Comparison of ENCODE assay signal across 25 cellular contexts in the genomic region with DNA sequence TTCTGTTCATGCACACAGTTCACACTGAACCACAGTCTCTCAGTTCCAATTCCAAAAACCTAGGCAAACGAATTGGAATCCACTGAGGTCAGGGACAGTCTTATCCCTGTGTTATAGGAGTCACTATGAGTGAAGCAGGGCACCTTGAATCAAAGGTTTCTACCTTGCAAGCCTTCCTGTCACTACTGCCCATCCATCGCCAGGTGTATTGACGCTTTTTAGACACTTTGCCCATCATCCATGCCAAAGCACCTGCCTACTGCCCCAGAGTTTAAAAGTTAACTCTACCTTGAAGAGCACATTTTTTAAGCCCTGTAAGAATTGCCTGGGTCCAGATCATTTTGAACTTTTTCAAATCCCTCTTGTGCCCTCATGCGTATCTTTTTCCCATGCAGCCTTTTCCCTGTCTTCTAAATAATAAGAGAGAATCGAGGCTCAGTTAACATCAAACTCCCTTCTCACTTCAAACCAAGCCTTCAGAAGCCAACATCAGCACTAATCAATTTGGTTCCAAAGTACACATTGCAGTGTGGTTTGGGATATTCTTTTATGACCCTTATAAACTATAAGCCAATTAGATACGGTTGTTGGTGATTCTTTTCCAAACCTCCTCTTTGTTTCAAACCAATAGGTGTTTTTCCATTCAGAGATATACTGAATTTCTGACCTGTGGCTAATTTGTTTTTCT. TPM values are rescaled to one million over a fixed set of nuclear protein-coding genes. Genes with fewer than 3 reads are reported as not detected.
DNase-seq lines count a peak whose midpoint lies in the region; ATAC-seq, FAIRE-seq and TF ChIP-seq lines count a peak whose summit lies in the region.
"Had no signal": no experiment of that assay in that cellular context is flagged by ENCODE, and none has a peak within 500 bp of the region (broad histone marks: within the 10 kb centered on the region; RNA-seq: fewer than 3 reads in every experiment).

No MANE protein-coding gene starts in this region.

- H3K36me3 Mint-ChIP-seq in effector memory CD8-positive, alpha-beta T cell (ENCODE audit: insufficient read depth): peaks cover 3% of the 10 kb centered on the region
- H3K36me3 Mint-ChIP-seq: IgD-negative memory B cell had no signal

- peaks cover 13 to 18% of the 10 kb centered on the region in 2 donors for H3K27me3 Mint-ChIP-seq in effector memory CD8-positive, alpha-beta T cell
- H3K27me3 Mint-ChIP-seq: B cell, IgD-negative memory B cell had no signal

- H4K20me1 ChIP-seq in HepG2 (ENCODE audit: insufficient read depth, low read length): no peaks in the 10 kb centered on the region
- H4K20me1 ChIP-seq in hepatocyte (ENCODE audit: insufficient read depth, poor library complexity, severe bottlenecking): peaks cover 4% of the 10 kb centered on the region
- peaks cover 31% of the 10 kb centered on the region for H4K20me1 ChIP-seq in osteoblast (ENCODE audit: insufficient read depth, low read length)

- H2AFZ ChIP-seq in HepG2 (ENCODE audit: low read length): no peak overlapping the region
- H2AFZ ChIP-seq in hepatocyte: no peak overlapping the region
- no peak overlapping the region for H2AFZ ChIP-seq in osteoblast (ENCODE audit: low read length)
- H2AFZ ChIP-seq: GM23248, neural progenitor cell had no signal

- H3K4me1 ChIP-seq in liver (ENCODE audit: control insufficient read depth in 4 of 4, insufficient read depth in 4 of 4, low read length in 3 of 4) (peaks cover 0 to 21% (median 15%) of the 10 kb centered on the region in 4 donors), HepG2 (ENCODE audit: insufficient read depth, low read length) (peaks cover 48% of the 10 kb centered on the region), hepatocyte (ENCODE audit: insufficient read depth) (peaks cover 14% of the 10 kb centered on the region), osteoblast (ENCODE audit: insufficient read depth, low read length) (peaks cover 32% of the 10 kb centered on the region)
- H3K4me1 ChIP-seq: neural progenitor cell, testis had no signal

- H3K27ac ChIP-seq in liver (ENCODE audit: low read depth in 1 of 2, low read length in 2 of 2): peak overlapping the region in 1 of 2 donors; percentile 32
- no peak overlapping the region for H3K27ac ChIP-seq in HepG2 (ENCODE audit: extremely low read length, insufficient read depth, low read length)
- peak overlapping the region; percentile 58 for H3K27ac ChIP-seq in hepatocyte
- peak overlapping the region; percentile 89 for H3K27ac ChIP-seq in osteoblast (ENCODE audit: low read depth, low read length)
- H3K27ac ChIP-seq: neural progenitor cell, testis had no signal

- H3K4me2 ChIP-seq in HepG2 (ENCODE audit: low read depth, low read length): no peak overlapping the region
- peak overlapping the region; percentile 2 for H3K4me2 ChIP-seq in hepatocyte
- H3K4me2 ChIP-seq in osteoblast (ENCODE audit: insufficient read depth, low read length): no peak overlapping the region
- H3K4me2 ChIP-seq: neural progenitor cell had no signal

- H3K27ac Mint-ChIP-seq in effector memory CD8-positive, alpha-beta T cell: no peak overlapping the region
- H3K27ac Mint-ChIP-seq: activated naive CD4-positive, alpha-beta T cell treated with anti-CD3 and anti-CD28 coated beads, Interleukin-2, amount 50 U/mL, for 72 hours; B cell; IgD-negative memory B cell; neural progenitor cell had no signal

- TF ChIP-seq CTCF in liver (IDR thresholded peaks at IDR 0.05; ENCODE audit: low read depth, low read length, missing input control) (no peak), HepG2 (CRISPR knock-in tag; IDR thresholded peaks at IDR 0.05) (no peak), hepatocyte (IDR thresholded peaks at IDR 0.05; ENCODE audit: poor library complexity) (no peak), osteoblast (IDR thresholded peaks at IDR 0.05; ENCODE audit: extremely low read depth, low read depth, low read length) (no peak)

- CTCF ChIA-PET in HepG2 (lab: Yijun Ruan, JAX; ENCODE audit: low intra/inter-chr PET ratio, low total read pairs): no interaction called here

- H3K4me3 Mint-ChIP-seq in effector memory CD8-positive, alpha-beta T cell: no peak overlapping the region
- H3K4me3 Mint-ChIP-seq: B cell, IgD-negative memory B cell, neural progenitor cell, WTC11 had no signal

- DNase-seq in HepG2 (ENCODE audit: low spot score) (no peak), hepatocyte (ENCODE audit: low spot score) (no peak), osteoblast (ENCODE audit: insufficient read length, low spot score, missing footprints) (no peak), NCI-H2227 (lab: John Stamatoyannopoulos, UW; ENCODE audit: unreplicated experiment) (no peak)
- no peak for DNase-seq in stimulated activated CD4-positive, alpha-beta T cell treated with anti-CD3 and anti-CD28 coated beads, Interleukin-4, amount 100 ng/mL, for 4 hours
- no peak for DNase-seq in effector memory CD8-positive, alpha-beta T cell
- DNase-seq in stimulated activated naive CD4-positive, alpha-beta T cell (lab: John Stamatoyannopoulos, UW): no peak
- DNase-seq: central memory CD4-positive, alpha-beta T cell; DMS153; NCI-H1092 treated with DMSO at 0.1 percent for 48 hours; NCI-H1930; NCI-H226; NCI-H748 treated with DMSO at 0.1 percent for 48 hours; posterior cingulate gyrus; stimulated activated CD4-positive, alpha-beta T cell treated with anti-CD3 and anti-CD28 coated beads, Interleukin-15, amount 100 ng/mL, for 24 hours; stimulated activated naive CD8-positive, alpha-beta T cell treated with anti-CD3 and anti-CD28 coated beads, Interleukin-15, Interleukin-2, amounts not matched to agents 100 U/mL and 50 U/mL, for 24 hours; testis had no signal

- H3K79me2 ChIP-seq in HepG2 (ENCODE audit: insufficient read depth, low read length) (no peaks in the 10 kb centered on the region), hepatocyte (peaks cover 5% of the 10 kb centered on the region), osteoblast (ENCODE audit: insufficient read depth, low read length) (peaks cover 55% of the 10 kb centered on the region)

- BruUV-seq in HepG2 (replicated peaks; lab: Mats Ljungman, UMichigan): no TSS peak

- ATAC-seq in HepG2: no peak
- ATAC-seq in effector memory CD8-positive, alpha-beta T cell (replicated peaks): no peak
- ATAC-seq: activated naive CD4-positive, alpha-beta T cell treated with anti-CD3 and anti-CD28 coated beads, Interleukin-2, amount 50 U/mL, for 72 hours; sciatic nerve; stimulated activated naive CD8-positive, alpha-beta T cell treated with anti-CD3 and anti-CD28 coated beads, Interleukin-15, Interleukin-2, amounts not matched to agents 100 U/mL and 50 U/mL, for 24 hours; WTC11 had no signal

- intact Hi-C loops in HepG2 (cut with micrococcal nuclease; ENCODE audit: unreplicated experiment): no loop called here

- TF ChIP-seq POLR2A in HepG2 (IDR thresholded peaks at IDR 0.05; ENCODE audit: insufficient read depth in 1 of 2, low read depth in 2 of 2, low read length in 2 of 2): no peak

- WGBS in liver: 37% methylated on average over 6 of the region's 6 CpGs
- 92% methylated on average over 6 of the region's 6 CpGs for WGBS in HepG2 (ENCODE audit: low lambda C conversion rate)
- WGBS in hepatocyte (ENCODE audit: low lambda C conversion rate, missing lambda C conversion rate): 82% methylated on average over 6 of the region's 6 CpGs

- H3K9me2 ChIP-seq in hepatocyte (replicated peaks; ENCODE audit: insufficient read depth): no peaks in the 10 kb centered on the region

- TF ChIP-seq RAD21 in liver (IDR thresholded peaks at IDR 0.05) (no peak), HepG2 (CRISPR knock-in tag; IDR thresholded peaks at IDR 0.05) (no peak)

- FAIRE-seq in HepG2 (lab: Jason Lieb, UNC): no peak

- no peaks in the 10 kb centered on the region for H3K9me3 Mint-ChIP-seq in effector memory CD8-positive, alpha-beta T cell
- H3K9me3 Mint-ChIP-seq: IgD-negative memory B cell had no signal

- no peak overlapping the region for H3K4me3 ChIP-seq in liver (ENCODE audit: low read depth in 1 of 3, low read length in 3 of 3)
- no peak overlapping the region for H3K4me3 ChIP-seq in HepG2 (replicated peaks in 1 of 3; ENCODE audit: insufficient read depth in 1 of 3, low read depth in 2 of 3, low read length in 3 of 3)
- H3K4me3 ChIP-seq in hepatocyte: no peak overlapping the region
- H3K4me3 ChIP-seq in osteoblast (ENCODE audit: insufficient read depth, low read length): no peak overlapping the region
- H3K4me3 ChIP-seq: neural progenitor cell, testis had no signal

- H3K9ac ChIP-seq in liver (ENCODE audit: low read depth in 1 of 2, low read length in 2 of 2): no peak overlapping the region
- H3K9ac ChIP-seq in HepG2 (ENCODE audit: insufficient read depth, low read depth, low read length): no peak overlapping the region
- H3K9ac ChIP-seq: neural progenitor cell had no signal

- TF ChIP-seq EP300 in HepG2 (IDR thresholded peaks at IDR 0.05; ENCODE audit: low read depth in 2 of 2, low read length in 2 of 2) (no peak), HepG2 (CRISPR knock-in tag; IDR thresholded peaks at IDR 0.05; ENCODE audit: borderline replicate concordance) (no peak)

- H3K4me1 Mint-ChIP-seq in effector memory CD8-positive, alpha-beta T cell (ENCODE audit: low read depth in 2 of 2): no peaks in the 10 kb centered on the region

- H3K9me3 ChIP-seq in liver (ENCODE audit: control insufficient read depth in 4 of 4, low read length in 3 of 4) (no peaks in the 10 kb centered on the region), HepG2 (ENCODE audit: low read length) (no peaks in the 10 kb centered on the region), hepatocyte (ENCODE audit: low read depth) (no peaks in the 10 kb centered on the region), osteoblast (ENCODE audit: low read depth, low read length) (no peaks in the 10 kb centered on the region)
- H3K9me3 ChIP-seq: testis had no signal

- H3K36me3 ChIP-seq in liver (ENCODE audit: control insufficient read depth in 4 of 4, insufficient read depth in 3 of 4, low read depth in 1 of 4, low read length in 3 of 4) (peaks cover 3 to 26% (median 11%) of the 10 kb centered on the region in 4 donors), HepG2 (replicated peaks in 1 of 2; ENCODE audit: control insufficient read depth in 1 of 2, insufficient read depth in 2 of 2, low read length in 2 of 2) (peaks cover 5 to 50% of the 10 kb centered on the region in 2 experiments), hepatocyte (replicated peaks; ENCODE audit: insufficient read depth, low read depth) (no peaks in the 10 kb centered on the region), osteoblast (ENCODE audit: insufficient read depth, low read length) (peaks cover 69% of the 10 kb centered on the region)
- H3K36me3 ChIP-seq: neural progenitor cell had no signal

- no peaks in the 10 kb centered on the region for H3K27me3 ChIP-seq in liver (ENCODE audit: control insufficient read depth in 4 of 4, insufficient read depth in 4 of 4, low read length in 3 of 4)
- H3K27me3 ChIP-seq in HepG2 (ENCODE audit: control insufficient read depth in 1 of 2, insufficient read depth in 2 of 2, low read length in 2 of 2): no peaks in the 10 kb centered on the region
- no peaks in the 10 kb centered on the region for H3K27me3 ChIP-seq in hepatocyte
- H3K27me3 ChIP-seq in osteoblast (ENCODE audit: insufficient read depth, low read length): no peaks in the 10 kb centered on the region
- H3K27me3 ChIP-seq: neural progenitor cell, testis had no signal

- POLR2A ChIA-PET in HepG2 (lab: Yijun Ruan, JAX): no interaction called here

- in situ Hi-C loops in HepG2 (cut with HindIII; ENCODE audit: extremely low pct_ligation_motif_present, low pct_unique_long_range_greater_than_20kb): no loop called here

RNA-seq across cellular contexts. Expression of a gene that starts 23.6 kb away (rescaled TPM):
- total RNA-seq in liver: 100 to 1,000 TPM in 1 of 2 donors, 10 to 100 TPM in 1; 22.1 to 108 TPM
- 10 to 100 TPM; 35.7 to 72.0 TPM for polyA plus RNA-seq in liver
- total RNA-seq in HepG2 (2016; rRNA removed; fragmentation: Illumina TruSeq; extraction: Trizol): 61.0 and 87.0 TPM in 2 replicates
- total RNA-seq in HepG2 (2016; cell fraction: cytosol; rRNA removed; fragmentation: Illumina TruSeq; extraction: Trizol; ENCODE audit: low read depth): 8.9 and 9.7 TPM in 2 replicates
- 59.7 and 78.6 TPM in 2 replicates for total RNA-seq in HepG2 (2016; cell fraction: insoluble cytoplasmic fraction; rRNA removed; fragmentation: Illumina TruSeq; extraction: Trizol)
- 27.8 and 30.9 TPM in 2 replicates for total RNA-seq in HepG2 (2016; cell fraction: membrane; rRNA removed; fragmentation: Illumina TruSeq; extraction: Trizol)
- total RNA-seq in HepG2 (2016; cell fraction: nucleus; rRNA removed; fragmentation: Illumina TruSeq; extraction: Trizol): 36.3 and 40.0 TPM in 2 replicates
- 70.4 and 76.9 TPM in 2 replicates for polyA plus RNA-seq in HepG2 (2011; rRNA removed)
- 80.2 and 86.3 TPM in 2 replicates for polyA plus RNA-seq in HepG2 (2011; cell fraction: cytosol; rRNA removed)
- polyA plus RNA-seq in HepG2 (2011; cell fraction: nucleus; rRNA removed): 71.8 and 99.8 TPM in 2 replicates
- polyA plus RNA-seq in HepG2 (2012): 46.7 and 54.6 TPM in 2 replicates
- polyA plus RNA-seq in HepG2 (2016; cell fraction: cytosol; fragmentation: Illumina TruSeq; extraction: Trizol; ENCODE audit: low read depth): 6.6 and 8.5 TPM in 2 replicates
- 47.8 and 57.1 TPM in 2 replicates for polyA plus RNA-seq in HepG2 (2016; cell fraction: insoluble cytoplasmic fraction; fragmentation: Illumina TruSeq; extraction: Trizol; ENCODE audit: low read depth)
- 14.4 and 15.0 TPM in 2 replicates for polyA plus RNA-seq in HepG2 (2016; cell fraction: membrane; fragmentation: Illumina TruSeq; extraction: Trizol; ENCODE audit: low read depth)
- polyA plus RNA-seq in HepG2 (2016; cell fraction: nucleus; fragmentation: Illumina TruSeq; extraction: Trizol; ENCODE audit: insufficient read depth, low read depth): 39.6 and 49.5 TPM in 2 replicates
- polyA minus RNA-seq in HepG2 (2011; rRNA and poly(A)+ RNA removed; ENCODE audit: low replicate concordance): 28.7 and 145 TPM in 2 replicates
- polyA minus RNA-seq in HepG2 (2011; cell fraction: cytosol; rRNA and poly(A)+ RNA removed): 64.1 and 82.7 TPM in 2 replicates
- 115 and 140 TPM in 2 replicates for polyA minus RNA-seq in HepG2 (2011; cell fraction: nucleus; rRNA and poly(A)+ RNA removed)
- 127 and 140 TPM in 2 replicates for total RNA-seq in hepatocyte
- 110 and 113 TPM in 2 replicates for polyA plus RNA-seq in hepatocyte
- 352 and 392 TPM in 2 replicates for total RNA-seq in osteoblast

RNA-seq across cellular contexts. Expression of a gene that starts 34.6 kb away (rescaled TPM):
- 1 to 10 TPM; 1.9 to 2.1 TPM for total RNA-seq in liver
- polyA plus RNA-seq in liver: under 1 TPM; 0.26 to 0.66 TPM
- 0.52 and 0.71 TPM in 2 replicates for total RNA-seq in HepG2 (2016; rRNA removed; fragmentation: Illumina TruSeq; extraction: Trizol)
- 0.40 and 0.62 TPM in 2 replicates for total RNA-seq in HepG2 (2016; cell fraction: cytosol; rRNA removed; fragmentation: Illumina TruSeq; extraction: Trizol; ENCODE audit: low read depth)
- total RNA-seq in HepG2 (2016; cell fraction: insoluble cytoplasmic fraction; rRNA removed; fragmentation: Illumina TruSeq; extraction: Trizol): 0.31 and 0.54 TPM in 2 replicates
- 1.0 and 1.2 TPM in 2 replicates for total RNA-seq in HepG2 (2016; cell fraction: membrane; rRNA removed; fragmentation: Illumina TruSeq; extraction: Trizol)
- total RNA-seq in HepG2 (2016; cell fraction: nucleus; rRNA removed; fragmentation: Illumina TruSeq; extraction: Trizol): 0.71 and 0.72 TPM in 2 replicates
- 0.18 and 0.33 TPM in 2 replicates for polyA plus RNA-seq in HepG2 (2011; rRNA removed)
- 0.05 and 0.12 TPM in 2 replicates for polyA plus RNA-seq in HepG2 (2011; cell fraction: cytosol; rRNA removed)
- 0.19 and 0.23 TPM in 2 replicates for polyA plus RNA-seq in HepG2 (2011; cell fraction: nucleus; rRNA removed)
- 0.12 and 0.39 TPM in 2 replicates for polyA plus RNA-seq in HepG2 (2012)
- 0.02 TPM in 1 of 2 replicates, not detected in the other for polyA plus RNA-seq in HepG2 (2016; cell fraction: cytosol; fragmentation: Illumina TruSeq; extraction: Trizol; ENCODE audit: low read depth)
- 0.17 and 0.19 TPM in 2 replicates for polyA plus RNA-seq in HepG2 (2016; cell fraction: insoluble cytoplasmic fraction; fragmentation: Illumina TruSeq; extraction: Trizol; ENCODE audit: low read depth)
- 0.03 and 0.06 TPM in 2 replicates for polyA plus RNA-seq in HepG2 (2016; cell fraction: membrane; fragmentation: Illumina TruSeq; extraction: Trizol; ENCODE audit: low read depth)
- 0.61 and 0.71 TPM in 2 replicates for polyA plus RNA-seq in HepG2 (2016; cell fraction: nucleus; fragmentation: Illumina TruSeq; extraction: Trizol; ENCODE audit: insufficient read depth, low read depth)
- polyA minus RNA-seq in HepG2 (2011; rRNA and poly(A)+ RNA removed; ENCODE audit: low replicate concordance): 0.20 and 7.2 TPM in 2 replicates
- 0.26 and 0.59 TPM in 2 replicates for polyA minus RNA-seq in HepG2 (2011; cell fraction: cytosol; rRNA and poly(A)+ RNA removed)
- polyA minus RNA-seq in HepG2 (2011; cell fraction: nucleus; rRNA and poly(A)+ RNA removed): 0.62 and 0.90 TPM in 2 replicates
- total RNA-seq in hepatocyte: 1.1 and 2.6 TPM in 2 replicates
- 0.24 and 0.56 TPM in 2 replicates for polyA plus RNA-seq in hepatocyte
- 5.1 and 7.4 TPM in 2 replicates for total RNA-seq in osteoblast
